ENCODE assay signal across 9 cellular contexts in the genomic region with DNA sequence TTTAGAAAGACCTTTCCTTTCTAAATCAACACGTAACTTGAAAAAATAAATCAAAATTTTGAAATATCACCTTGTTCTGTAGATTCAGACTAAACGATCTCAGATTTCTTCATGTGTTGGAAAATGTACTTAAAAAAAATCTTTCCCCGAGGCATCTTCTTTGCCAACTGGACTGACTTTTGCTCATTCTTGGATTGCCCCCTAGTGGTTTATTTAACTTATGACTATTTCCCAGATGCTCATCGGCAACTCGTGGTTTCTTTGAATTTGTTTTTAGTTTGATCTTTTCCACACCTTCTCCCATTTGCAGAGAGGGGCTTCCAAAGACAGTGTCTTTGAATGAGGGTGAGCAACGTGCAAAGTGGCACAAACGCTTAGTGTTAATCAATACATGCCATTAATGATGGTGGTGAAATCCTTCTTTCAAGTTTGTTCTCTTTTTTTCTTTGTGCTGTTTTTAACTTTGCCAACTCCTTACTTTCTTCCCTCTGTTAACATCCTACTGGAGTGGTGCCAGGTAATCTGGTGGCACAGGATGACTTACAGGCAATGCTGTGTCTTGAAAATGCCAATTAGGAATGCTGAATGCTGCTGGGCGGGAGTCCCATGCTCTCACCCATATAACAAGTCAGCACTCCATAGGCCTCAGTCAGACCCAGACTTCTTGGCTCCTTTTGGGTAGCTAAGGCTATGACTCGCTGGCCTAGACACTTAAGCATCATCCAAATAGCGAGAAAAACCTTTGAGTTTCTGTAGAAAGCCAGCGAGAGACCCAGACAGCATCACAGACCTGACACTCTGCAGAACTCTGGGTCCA. TPM values are rescaled to one million over a fixed set of nuclear protein-coding genes. Genes with fewer than 3 reads are reported as not detected.
DNase-seq lines count a peak whose midpoint lies in the region; ATAC-seq, FAIRE-seq and TF ChIP-seq lines count a peak whose summit lies in the region.
"Had no signal": no experiment of that assay in that cellular context is flagged by ENCODE, and none has a peak within 500 bp of the region (broad histone marks: within the 10 kb centered on the region; RNA-seq: fewer than 3 reads in every experiment).

No MANE protein-coding gene starts in this region.

- H3K18ac ChIP-seq in mesendoderm (ENCODE audit: low read length): no peak overlapping the region

- peak overlapping the region; percentile 71 for H2AFZ ChIP-seq in OCI-LY3 (ENCODE audit: low read depth, low read length)

- H3K27me3 ChIP-seq in OCI-LY3 (ENCODE audit: low read depth, low read length) (peaks cover 26% of the 10 kb centered on the region), mesendoderm (ENCODE audit: insufficient read depth, low read length, poor library complexity) (no peaks in the 10 kb centered on the region)

- peak; percentile 51 for DNase-seq in A172 (ENCODE audit: low spot score)
- DNase-seq in GM12891 (ENCODE audit: insufficient read length, low spot score): no peak
- peak; percentile 78 for DNase-seq in LHCN-M2 (ENCODE audit: low read depth)
- peak; percentile 89 for DNase-seq in dedifferentiated amniotic fluid mesenchymal stem cell (ENCODE audit: extremely low spot score)
- peak; percentile 83 for DNase-seq in mesendoderm
- DNase-seq: activated naive CD8-positive, alpha-beta T cell treated with anti-CD3 and anti-CD28 coated beads, Interleukin-2, amount 10 ng/mL, durations not matched to agents 7 days and 5 days had no signal

- no peaks in the 10 kb centered on the region for H3K79me1 ChIP-seq in mesendoderm (ENCODE audit: low read length)

- no peak for TF ChIP-seq POLR2A in GM12891 (IDR thresholded peaks at IDR 0.05; ENCODE audit: low read depth, low read length)

- peak; percentile 13 for FAIRE-seq in GM12891 (lab: Jason Lieb, UNC)

- peaks cover 4% of the 10 kb centered on the region; the same call in 1 of the 2 replicates for H3K4me1 ChIP-seq in OCI-LY3 (ENCODE audit: low read length)
- no peaks in the 10 kb centered on the region for H3K4me1 ChIP-seq in mesendoderm (ENCODE audit: control insufficient read depth, low read depth, low read length)

- H2BK120ac ChIP-seq in mesendoderm (ENCODE audit: low read depth, low read length): no peak overlapping the region

- no peak for ATAC-seq in HG02763 (IDR thresholded peaks at IDR 0.05; ENCODE audit: unreplicated experiment)
- no peak for ATAC-seq in GM19328 (IDR thresholded peaks at IDR 0.05; ENCODE audit: unreplicated experiment)

- H3K9me3 ChIP-seq in OCI-LY3 (ENCODE audit: insufficient read depth, low read length): no peaks in the 10 kb centered on the region

- no peak overlapping the region for H3K27ac ChIP-seq in OCI-LY3 (ENCODE audit: low read length)
- no peak overlapping the region for H3K27ac ChIP-seq in mesendoderm (ENCODE audit: low read depth, low read length)

- H3K4me3 ChIP-seq in OCI-LY3 (ENCODE audit: low read length) (peak overlapping the region; percentile 37), mesendoderm (ENCODE audit: low read length) (no peak overlapping the region)

- H3K36me3 ChIP-seq in OCI-LY3 (replicated peaks; ENCODE audit: low read depth, low read length): no peaks in the 10 kb centered on the region
- H3K36me3 ChIP-seq in mesendoderm (ENCODE audit: control insufficient read depth, insufficient read depth, low read length): no peaks in the 10 kb centered on the region

- no peak overlapping the region for H3K4ac ChIP-seq in mesendoderm (ENCODE audit: low read depth, low read length)

- H3K4me2 ChIP-seq in OCI-LY3 (ENCODE audit: low read length) (peak overlapping the region; percentile 64), mesendoderm (ENCODE audit: low read length) (no peak overlapping the region)

- H2BK15ac ChIP-seq in mesendoderm (replicated peaks; ENCODE audit: low read depth): peak overlapping the region; percentile 8

- TF ChIP-seq CTCF in OCI-LY3 (IDR thresholded peaks at IDR 0.05; ENCODE audit: low read depth, low read length): peak; percentile 91

- H3K79me2 ChIP-seq in OCI-LY3 (ENCODE audit: low read length): no peaks in the 10 kb centered on the region
- H3K79me2 ChIP-seq in mesendoderm (ENCODE audit: control insufficient read depth, insufficient read depth, low read length): no peaks in the 10 kb centered on the region

- H4K20me1 ChIP-seq in OCI-LY3 (ENCODE audit: insufficient read depth, low read length): no peaks in the 10 kb centered on the region

- no peak overlapping the region for H2AK5ac ChIP-seq in mesendoderm (ENCODE audit: low read length)

- H2BK5ac ChIP-seq in mesendoderm (ENCODE audit: low read length): no peak overlapping the region

- H4K5ac ChIP-seq in mesendoderm (ENCODE audit: low read length): no peak overlapping the region

- no peak overlapping the region for H3K23ac ChIP-seq in mesendoderm (ENCODE audit: low read length)

- no CpG with 5 or more reads among the region's 11 CpGs for WGBS in mesendoderm (ENCODE audit: extremely low coverage, insufficient coverage, low lambda C conversion rate)

- no peak overlapping the region for H4K8ac ChIP-seq in mesendoderm (ENCODE audit: low read depth, low read length)

- peak overlapping the region; percentile 68 for H3K56ac ChIP-seq in mesendoderm (ENCODE audit: low read length)

- H3K9ac ChIP-seq in OCI-LY3 (ENCODE audit: low read length) (no peak overlapping the region), mesendoderm (ENCODE audit: low read length) (no peak overlapping the region)

TF ChIP-seq in GM12891, 5 proteins besides CTCF, POLR2A, EP300 and RAD21:
- no peak for TF ChIP-seq SPI1 (IDR thresholded peaks at IDR 0.05; ENCODE audit: low read depth, low read length)
- TF ChIP-seq PAX5 (IDR thresholded peaks at IDR 0.05; ENCODE audit: insufficient read depth, low read length, severe bottlenecking): no peak
- no peak for TF ChIP-seq POLR2AphosphoS5 (IDR thresholded peaks at IDR 0.05; ENCODE audit: low read depth, low read length)
- TF ChIP-seq TAF1 (IDR thresholded peaks at IDR 0.05; ENCODE audit: low read depth, low read length): no peak
- TF ChIP-seq POU2F2 (IDR thresholded peaks at IDR 0.05; ENCODE audit: low read depth, low read length): no peak

RNA-seq across cellular contexts. Expression of gene PRSS23, which starts 18.3 kb away (rescaled TPM):
- total RNA-seq in A172 (2014; rRNA removed; shearing (Covaris generic)): 184 and 229 TPM in 2 replicates
- polyA plus RNA-seq in GM12891 (2012; ENCODE audit: low read depth, missing spikeins): not detected
- total RNA-seq in LHCN-M2 (2014; rRNA removed): 141 and 157 TPM in 2 replicates
- 288 TPM for polyA plus RNA-seq in LHCN-M2 (2012)
- polyA plus RNA-seq in mesendoderm (2013, experiment 1 of 2): 3.9 TPM
- polyA plus RNA-seq in mesendoderm (2013, experiment 2 of 2): 4.1 TPM
